8 cellular contexts compared by ENCODE assay signal in genomic region chr19:14091086-14091884, GRCh38. TPM values are rescaled to one million over a fixed set of nuclear protein-coding genes. Genes with fewer than 3 reads are reported as not detected.
DNase-seq lines count a peak whose midpoint lies in the region; ATAC-seq, FAIRE-seq and TF ChIP-seq lines count a peak whose summit lies in the region.

No MANE protein-coding gene starts in this region.

- H3K18ac ChIP-seq in neuronal stem cell (ENCODE audit: low read length), result peak overlapping the region; percentile 95

- H3K4me1 Mint-ChIP-seq in activated T-helper 2 cell treated with anti-CD3 and anti-CD28 coated beads, Interferon-gamma antibody, Interleukin-2, Interleukin-4, amounts not matched to agents 10 μg/mL and 5 μg/mL and 100 μg/mL, durations not matched to agents 14 hours and 24 hours and 36 hours (ENCODE audit: low read depth), result peaks cover 11% of the 10 kb centered on the region

- ATAC-seq in GM19372 (IDR thresholded peaks at IDR 0.05; ENCODE audit: low read depth, unreplicated experiment) (peak; percentile 53), HG03460 (IDR thresholded peaks at IDR 0.05; ENCODE audit: unreplicated experiment) (peak; percentile 42), PC-3 (peak; percentile 78)

- peak overlapping the region; percentile 76 for H3K4ac ChIP-seq in neuronal stem cell (ENCODE audit: low read length)

- CTCF ChIA-PET in PC-3 (lab: Charles Lee), result no interaction called here

- H4K91ac ChIP-seq in neuronal stem cell (ENCODE audit: low read depth, low read length, poor library complexity), result no peak overlapping the region

- TF ChIP-seq CTCF in PC-3 (conservative IDR thresholded peaks at IDR 0.05; ENCODE audit: low read depth, low read length) (peak; percentile 63), fibroblast of villous mesenchyme (IDR thresholded peaks at IDR 0.05; ENCODE audit: insufficient read depth, low read depth, low read length) (peak; percentile 23)

- POLR2A ChIA-PET in PC-3 (lab: Charles Lee; ENCODE audit: unreplicated experiment), result no interaction called here

- H3K27ac ChIP-seq in PC-3 (ENCODE audit: low read length) (no peak overlapping the region), neuronal stem cell (replicated peaks; ENCODE audit: low read length) (peak overlapping the region; percentile 81)

- no peaks in the 10 kb centered on the region for H4K20me1 ChIP-seq in PC-3 (ENCODE audit: low read length)

- no peak overlapping the region for H2BK120ac ChIP-seq in neuronal stem cell (ENCODE audit: low read depth, low read length)

- no peak for FAIRE-seq in urothelium cell line (lab: Jason Lieb, UNC)

- H3K9me3 ChIP-seq in PC-3 (ENCODE audit: low read length) (peaks cover 7% of the 10 kb centered on the region; the same call in 1 of the 2 replicates), neuronal stem cell (replicated peaks in 1 of 2; ENCODE audit: control insufficient read depth in 2 of 2, insufficient read depth in 1 of 2, low read depth in 1 of 2, low read length in 2 of 2) (peaks cover 11% of the 10 kb centered on the region in 2 donors)

- H3K4me2 ChIP-seq in PC-3 (ENCODE audit: low read length), result peak overlapping the region; percentile 98
- peak overlapping the region; percentile 83 for H3K4me2 ChIP-seq in neuronal stem cell (ENCODE audit: insufficient read depth, low read length, poor library complexity, severe bottlenecking)

- peaks cover 4% of the 10 kb centered on the region for H3K79me1 ChIP-seq in neuronal stem cell (ENCODE audit: low read depth, low read length)

- peak overlapping the region; percentile 99 for H3K4me3 Mint-ChIP-seq in activated T-helper 2 cell treated with anti-CD3 and anti-CD28 coated beads, Interferon-gamma antibody, Interleukin-2, Interleukin-4, amounts not matched to agents 10 μg/mL and 5 μg/mL and 100 μg/mL, durations not matched to agents 14 hours and 24 hours and 36 hours (ENCODE audit: low read depth)

- H3K79me2 ChIP-seq in PC-3 (ENCODE audit: low read length), result no peaks in the 10 kb centered on the region

- H3K4me3 ChIP-seq in PC-3 (ENCODE audit: low read length), result peak overlapping the region; percentile 89
- peak overlapping the region; percentile 83 for H3K4me3 ChIP-seq in fibroblast of villous mesenchyme (ENCODE audit: low read depth, low read length)
- peak overlapping the region; percentile 79 to 86 for H3K4me3 ChIP-seq in neuronal stem cell (ENCODE audit: low read length in 2 of 2)

- no peaks in the 10 kb centered on the region for H3K9me2 ChIP-seq in PC-3 (replicated peaks; ENCODE audit: low read length)

- H4K8ac ChIP-seq in neuronal stem cell (ENCODE audit: low read depth, low read length), result peak overlapping the region; percentile 43

- no peak overlapping the region for H3K14ac ChIP-seq in neuronal stem cell (ENCODE audit: low read length)

- peak overlapping the region; percentile 96 for H2AK5ac ChIP-seq in neuronal stem cell (ENCODE audit: low read depth, low read length)

- no CpG with 5 or more reads among the region's 73 CpGs for WGBS in neuronal stem cell (ENCODE audit: extremely low coverage in 2 of 2, insufficient read length in 2 of 2, insufficient replicate concordance in 1 of 2), 2 donors

- H3K9ac ChIP-seq in PC-3 (ENCODE audit: low read length) (peak overlapping the region; percentile 59), neuronal stem cell (ENCODE audit: low read depth, low read length, poor library complexity) (peak overlapping the region; percentile 81)

- peak overlapping the region; percentile 66 for H2BK5ac ChIP-seq in neuronal stem cell (ENCODE audit: low read length)

- no peaks in the 10 kb centered on the region for H3F3A ChIP-seq in PC-3 (ENCODE audit: low read length, unreplicated experiment)

- peak overlapping the region; percentile 97 for H2BK15ac ChIP-seq in neuronal stem cell (ENCODE audit: low read length)

- no peaks in the 10 kb centered on the region for H3K27me3 Mint-ChIP-seq in activated T-helper 2 cell treated with anti-CD3 and anti-CD28 coated beads, Interferon-gamma antibody, Interleukin-2, Interleukin-4, amounts not matched to agents 10 μg/mL and 5 μg/mL and 100 μg/mL, durations not matched to agents 14 hours and 24 hours and 36 hours (ENCODE audit: low read depth)

- peaks cover 8% of the 10 kb centered on the region; the same call in 1 of the 2 replicates for H3K4me1 ChIP-seq in PC-3 (ENCODE audit: insufficient read depth, low read length)
- H3K4me1 ChIP-seq in neuronal stem cell (ENCODE audit: control insufficient read depth in 2 of 2, insufficient read depth in 1 of 2, low read depth in 1 of 2, low read length in 2 of 2), result peaks cover 3 to 4% of the 10 kb centered on the region in 2 donors

- H3K9me3 Mint-ChIP-seq in activated T-helper 2 cell treated with anti-CD3 and anti-CD28 coated beads, Interferon-gamma antibody, Interleukin-2, Interleukin-4, amounts not matched to agents 10 μg/mL and 5 μg/mL and 100 μg/mL, durations not matched to agents 14 hours and 24 hours and 36 hours, result peaks cover 16% of the 10 kb centered on the region

- DNase-seq in COR-L47 (lab: John Stamatoyannopoulos, UW), result peak; percentile 76
- peak; percentile 64 for DNase-seq in PC-3
- peak; percentile 58 for DNase-seq in activated T-helper 2 cell treated with anti-CD3 and anti-CD28 coated beads, Interferon-gamma antibody, Interleukin-2, Interleukin-4, amounts not matched to agents 10 μg/mL and 5 μg/mL and 100 μg/mL, durations not matched to agents 14 hours and 24 hours and 36 hours (ENCODE audit: low spot score)
- DNase-seq in fibroblast of villous mesenchyme (ENCODE audit: low read depth), result peak; percentile 59
- peak; percentile 78 for DNase-seq in neuronal stem cell (ENCODE audit: low spot score)
- DNase-seq in urothelium cell line (ENCODE audit: low spot score), result peak; percentile 36

- H3K23ac ChIP-seq in neuronal stem cell (ENCODE audit: low read depth, low read length, poor library complexity), result peak overlapping the region; percentile 65

- H2BK12ac ChIP-seq in neuronal stem cell (ENCODE audit: low read length), result peak overlapping the region; percentile 84

- H3K27ac Mint-ChIP-seq in activated T-helper 2 cell treated with anti-CD3 and anti-CD28 coated beads, Interferon-gamma antibody, Interleukin-2, Interleukin-4, amounts not matched to agents 10 μg/mL and 5 μg/mL and 100 μg/mL, durations not matched to agents 14 hours and 24 hours and 36 hours, result peak overlapping the region; percentile 99

- H3K36me3 ChIP-seq in PC-3 (ENCODE audit: low read depth, low read length), result peaks cover 6% of the 10 kb centered on the region
- H3K36me3 ChIP-seq in neuronal stem cell (replicated peaks in 1 of 2; ENCODE audit: control insufficient read depth in 2 of 2, insufficient read depth in 2 of 2, low read length in 2 of 2), result peaks cover 14 to 38% of the 10 kb centered on the region in 2 donors

- H2AFZ ChIP-seq in PC-3 (ENCODE audit: low read length), result peak overlapping the region; percentile 92
- H2AFZ ChIP-seq in neuronal stem cell (ENCODE audit: low read length), result peak overlapping the region; percentile 96

- H3K27me3 ChIP-seq in PC-3 (ENCODE audit: low read length) (no peaks in the 10 kb centered on the region), neuronal stem cell (ENCODE audit: control insufficient read depth in 3 of 3, insufficient read depth in 3 of 3, low read depth in 1 of 3, low read length in 3 of 3) (peaks cover 0 to 4% (median 0%) of the 10 kb centered on the region in 3 experiments)

- TSS peak; percentile 87 for BruUV-seq in PC-3 (replicated peaks; lab: Mats Ljungman, UMichigan)

- intact Hi-C loops in PC-3 (cut with micrococcal nuclease), result no loop called here
- intact Hi-C loops in activated T-helper 2 cell treated with anti-CD3 and anti-CD28 coated beads, Interferon-gamma antibody, Interleukin-2, Interleukin-4, amounts not matched to agents 10 μg/mL and 5 μg/mL and 100 μg/mL, durations not matched to agents 14 hours and 24 hours and 36 hours (cut with micrococcal nuclease), result loop anchor here (1.0 to 2.0 kb wide), 3 partner anchors 10 to 46 kb away; partner anchors contain the start of genes ASF1B and MISP3

- H3K36me3 Mint-ChIP-seq in activated T-helper 2 cell treated with anti-CD3 and anti-CD28 coated beads, Interferon-gamma antibody, Interleukin-2, Interleukin-4, amounts not matched to agents 10 μg/mL and 5 μg/mL and 100 μg/mL, durations not matched to agents 14 hours and 24 hours and 36 hours (ENCODE audit: low read depth), result peaks cover 49% of the 10 kb centered on the region

RNA-seq across cellular contexts. Expression of gene SAMD1, which starts 0.7 kb away (rescaled TPM):
- total RNA-seq in PC-3 (2014; rRNA removed), result 62.2 and 90.5 TPM in 2 replicates
- total RNA-seq in activated T-helper 2 cell treated with anti-CD3 and anti-CD28 coated beads, Interferon-gamma antibody, Interleukin-2, Interleukin-4, amounts not matched to agents 10 μg/mL and 5 μg/mL and 100 μg/mL, durations not matched to agents 14 hours and 24 hours and 36 hours, result 131 and 136 TPM in 2 replicates
- 23.3 and 24.2 TPM in 2 replicates for total RNA-seq in fibroblast of villous mesenchyme
- polyA plus RNA-seq in neuronal stem cell (2013, experiment 1 of 2), result 57.9 TPM
- 59.2 TPM for polyA plus RNA-seq in neuronal stem cell (2013, experiment 2 of 2)

RNA-seq across cellular contexts. Expression of gene C19orf67, which starts 5.7 kb away (rescaled TPM):
- total RNA-seq in PC-3 (2014; rRNA removed) (not detected in 2 replicates), fibroblast of villous mesenchyme (not detected in 2 replicates)
- 0.46 and 0.75 TPM in 2 replicates for total RNA-seq in activated T-helper 2 cell treated with anti-CD3 and anti-CD28 coated beads, Interferon-gamma antibody, Interleukin-2, Interleukin-4, amounts not matched to agents 10 μg/mL and 5 μg/mL and 100 μg/mL, durations not matched to agents 14 hours and 24 hours and 36 hours
- polyA plus RNA-seq in neuronal stem cell (2013, experiment 1 of 2), result not detected
- not detected for polyA plus RNA-seq in neuronal stem cell (2013, experiment 2 of 2)

RNA-seq across cellular contexts. Expression of gene MISP3, which starts 18.7 kb away (rescaled TPM):
- 6.1 and 7.8 TPM in 2 replicates for total RNA-seq in PC-3 (2014; rRNA removed)
- 5.3 and 5.5 TPM in 2 replicates for total RNA-seq in activated T-helper 2 cell treated with anti-CD3 and anti-CD28 coated beads, Interferon-gamma antibody, Interleukin-2, Interleukin-4, amounts not matched to agents 10 μg/mL and 5 μg/mL and 100 μg/mL, durations not matched to agents 14 hours and 24 hours and 36 hours
- under 0.01 and 0.32 TPM in 2 replicates for total RNA-seq in fibroblast of villous mesenchyme
- 1.6 TPM for polyA plus RNA-seq in neuronal stem cell (2013, experiment 1 of 2)
- polyA plus RNA-seq in neuronal stem cell (2013, experiment 2 of 2), result 1.7 TPM

RNA-seq across cellular contexts. Expression of gene PRKACA, which starts 26.3 kb away (rescaled TPM):
- total RNA-seq in PC-3 (2014; rRNA removed) (50.2 and 72.9 TPM in 2 replicates), fibroblast of villous mesenchyme (50.1 and 50.3 TPM in 2 replicates)
- total RNA-seq in activated T-helper 2 cell treated with anti-CD3 and anti-CD28 coated beads, Interferon-gamma antibody, Interleukin-2, Interleukin-4, amounts not matched to agents 10 μg/mL and 5 μg/mL and 100 μg/mL, durations not matched to agents 14 hours and 24 hours and 36 hours, result 75.4 and 76.8 TPM in 2 replicates
- 66.8 TPM for polyA plus RNA-seq in neuronal stem cell (2013, experiment 1 of 2)
- 67.2 TPM for polyA plus RNA-seq in neuronal stem cell (2013, experiment 2 of 2)

RNA-seq across cellular contexts. Expression of gene PALM3, which starts 29.4 kb away (rescaled TPM):
- total RNA-seq in PC-3 (2014; rRNA removed) (2.3 and 4.8 TPM in 2 replicates), fibroblast of villous mesenchyme (under 0.01 TPM in 1 of 2 replicates, not detected in the other)
- total RNA-seq in activated T-helper 2 cell treated with anti-CD3 and anti-CD28 coated beads, Interferon-gamma antibody, Interleukin-2, Interleukin-4, amounts not matched to agents 10 μg/mL and 5 μg/mL and 100 μg/mL, durations not matched to agents 14 hours and 24 hours and 36 hours, result 0.34 TPM in 1 of 2 replicates, not detected in the other
- 10.2 TPM for polyA plus RNA-seq in neuronal stem cell (2013, experiment 1 of 2)
- 10.4 TPM for polyA plus RNA-seq in neuronal stem cell (2013, experiment 2 of 2)
